24 cellular contexts compared by ENCODE assay signal in the genomic region with DNA sequence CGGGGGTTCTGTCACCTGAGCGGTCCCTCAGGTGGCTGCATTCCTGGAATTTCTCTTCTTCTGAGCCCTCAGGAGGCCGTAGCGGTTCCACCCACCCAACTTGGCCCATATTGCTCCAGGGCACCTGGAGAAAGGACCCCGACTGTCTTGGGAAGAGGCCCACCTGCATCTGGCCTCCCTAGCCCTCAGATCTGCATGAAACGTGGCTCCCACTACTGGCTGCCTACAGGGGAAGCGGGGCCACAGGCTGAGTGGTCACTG. TPM values are rescaled to one million over a fixed set of nuclear protein-coding genes. Genes with fewer than 3 reads are reported as not detected.
A peak's percentile ranks its signal among the peaks of the same experiment; 100 is the strongest.
DNase-seq lines count a peak whose midpoint lies in the region; ATAC-seq and TF ChIP-seq lines count a peak whose summit lies in the region.
"Had no signal": no experiment of that assay in that cellular context is flagged by ENCODE, and none has a peak within 500 bp of the region (broad histone marks: within the 10 kb centered on the region; RNA-seq: fewer than 3 reads in every experiment).

No MANE protein-coding gene starts in this region.

- no peak overlapping the region for H3K4me3 Mint-ChIP-seq in H9
- no peak overlapping the region for H3K4me3 Mint-ChIP-seq in activated T-helper 1 cell treated with anti-CD3 and anti-CD28 coated beads, Interleukin-12 subunit alpha, Interleukin-12 subunit beta, Interleukin-2, Interleukin-4 antibody, amounts not matched to agents 30 ng/mL and 10 ng/mL and 1 ng/mL, durations not matched to agents 14 hours and 24 hours and 36 hours
- H3K4me3 Mint-ChIP-seq: CD4-positive, CD25-positive, alpha-beta regulatory T cell had no signal

- CTCF ChIA-PET in RWPE1 (lab: Yijun Ruan, JAX) = no interaction called here

- no peak overlapping the region for H3K4ac ChIP-seq in H9 (ENCODE audit: low read depth, low read length)
- H3K4ac ChIP-seq in neuronal stem cell (ENCODE audit: low read length) = no peak overlapping the region

- no peak overlapping the region for H2BK15ac ChIP-seq in H9 (ENCODE audit: low read depth, low read length)
- no peak overlapping the region for H2BK15ac ChIP-seq in neuronal stem cell (ENCODE audit: low read length)

- TF ChIP-seq CTCF in H9 (conservative IDR thresholded peaks at IDR 0.05) (no peak), RWPE1 (conservative IDR thresholded peaks at IDR 0.05; ENCODE audit: low read depth) (no peak)

- H3K14ac ChIP-seq in H9 (ENCODE audit: insufficient read depth, low read length) (no peak overlapping the region), neuronal stem cell (ENCODE audit: low read length) (no peak overlapping the region)

- H4K91ac ChIP-seq in H9 (ENCODE audit: insufficient read length, low read depth, low read length) = no peak overlapping the region
- H4K91ac ChIP-seq in neuronal stem cell (ENCODE audit: low read depth, low read length, poor library complexity) = no peak overlapping the region

- H3K36me3 Mint-ChIP-seq in H9 (ENCODE audit: insufficient read depth in 1 of 3, low read depth in 3 of 3) = no peaks in the 10 kb centered on the region
- H3K36me3 Mint-ChIP-seq in activated T-helper 1 cell treated with anti-CD3 and anti-CD28 coated beads, Interleukin-12 subunit alpha, Interleukin-12 subunit beta, Interleukin-2, Interleukin-4 antibody, amounts not matched to agents 30 ng/mL and 10 ng/mL and 1 ng/mL, durations not matched to agents 14 hours and 24 hours and 36 hours (ENCODE audit: low read depth) = no peaks in the 10 kb centered on the region
- H3K36me3 Mint-ChIP-seq: CD4-positive, CD25-positive, alpha-beta regulatory T cell had no signal

- peak overlapping the region in 8 of 11 experiments; percentile 20 to 84 (median 64); a peak in 14 of 22 replicates for H3K27ac ChIP-seq in BLaER1 treated with 17β-estradiol and CSF1 and Interleukin-3, amounts not matched to agents 10 nM and 100 nM
- H3K27ac ChIP-seq in H9 (ENCODE audit: insufficient read length, low read depth, low read length) = no peak overlapping the region
- H3K27ac ChIP-seq in RWPE1 = peak overlapping the region; percentile 73; the same call in 1 of the 2 replicates
- no peak overlapping the region for H3K27ac ChIP-seq in neuronal stem cell (replicated peaks; ENCODE audit: low read length)
- H3K27ac ChIP-seq in substantia nigra (ENCODE audit: low read depth, low read length, poor library complexity, severe bottlenecking) = no peak overlapping the region
- H3K27ac ChIP-seq: KMS-11 had no signal

- no peak overlapping the region for H3K4me3 ChIP-seq in BLaER1 treated with 17β-estradiol and CSF1 and Interleukin-3, amounts not matched to agents 10 nM and 100 nM
- H3K4me3 ChIP-seq in neuronal stem cell (ENCODE audit: low read length in 2 of 2) = no peak overlapping the region

- peaks cover 11 to 21% of the 10 kb centered on the region in 2 experiments; a peak in 3 of 4 replicates for H3K4me1 Mint-ChIP-seq in H9
- no peaks in the 10 kb centered on the region for H3K4me1 Mint-ChIP-seq in activated T-helper 1 cell treated with anti-CD3 and anti-CD28 coated beads, Interleukin-12 subunit alpha, Interleukin-12 subunit beta, Interleukin-2, Interleukin-4 antibody, amounts not matched to agents 30 ng/mL and 10 ng/mL and 1 ng/mL, durations not matched to agents 14 hours and 24 hours and 36 hours (ENCODE audit: low read depth)
- H3K4me1 Mint-ChIP-seq: CD4-positive, CD25-positive, alpha-beta regulatory T cell had no signal

- H3K9me3 ChIP-seq in BLaER1 treated with 17β-estradiol and CSF1 and Interleukin-3, amounts not matched to agents 10 nM and 100 nM (replicated peaks in 1 of 11) = no peaks in the 10 kb centered on the region
- H3K9me3 ChIP-seq in H9 (ENCODE audit: control insufficient read depth, low read depth, low read length) (no peaks in the 10 kb centered on the region), neuronal stem cell (replicated peaks in 1 of 2; ENCODE audit: control insufficient read depth in 2 of 2, insufficient read depth in 1 of 2, low read depth in 1 of 2, low read length in 2 of 2) (no peaks in the 10 kb centered on the region)
- H3K9me3 ChIP-seq: Caco-2 had no signal

- H3K27ac Mint-ChIP-seq in H9 = no peak overlapping the region
- no peak overlapping the region for H3K27ac Mint-ChIP-seq in activated T-helper 1 cell treated with anti-CD3 and anti-CD28 coated beads, Interleukin-12 subunit alpha, Interleukin-12 subunit beta, Interleukin-2, Interleukin-4 antibody, amounts not matched to agents 30 ng/mL and 10 ng/mL and 1 ng/mL, durations not matched to agents 14 hours and 24 hours and 36 hours
- H3K27ac Mint-ChIP-seq: CD4-positive, CD25-positive, alpha-beta regulatory T cell had no signal

- H2BK120ac ChIP-seq in H9 (ENCODE audit: low read depth, low read length, poor library complexity, severe bottlenecking) (no peak overlapping the region), neuronal stem cell (ENCODE audit: low read depth, low read length) (no peak overlapping the region)

- no peak for ATAC-seq in HG02938 (IDR thresholded peaks at IDR 0.05; ENCODE audit: unreplicated experiment)

- H4K8ac ChIP-seq in H9 (replicated peaks; ENCODE audit: insufficient read length, low read depth, low read length) (no peak overlapping the region), neuronal stem cell (ENCODE audit: low read depth, low read length) (no peak overlapping the region)

- H3K56ac ChIP-seq in H9 (ENCODE audit: insufficient read length, low read depth, low read length) = no peak overlapping the region

- H3K18ac ChIP-seq in H9 (ENCODE audit: insufficient read length, low read depth, low read length) = no peak overlapping the region
- no peak overlapping the region for H3K18ac ChIP-seq in neuronal stem cell (ENCODE audit: low read length)

- peaks cover 0 to 15% (median 0%) of the 10 kb centered on the region in 11 experiments; a peak in 4 of 22 replicates for H3K27me3 ChIP-seq in BLaER1 treated with 17β-estradiol and CSF1 and Interleukin-3, amounts not matched to agents 10 nM and 100 nM
- H3K27me3 ChIP-seq in H9 (ENCODE audit: insufficient read depth, low read length) (no peaks in the 10 kb centered on the region), neuronal stem cell (ENCODE audit: control insufficient read depth in 3 of 3, insufficient read depth in 3 of 3, low read depth in 1 of 3, low read length in 3 of 3) (peaks cover 0 to 12% (median 0%) of the 10 kb centered on the region in 3 experiments)

- no peak overlapping the region for H3T11ph ChIP-seq in H9 (ENCODE audit: low read length)

- H3K79me1 ChIP-seq in H9 (ENCODE audit: insufficient read depth, low read depth, low read length, poor library complexity, severe bottlenecking) (no peaks in the 10 kb centered on the region), neuronal stem cell (ENCODE audit: low read depth, low read length) (no peaks in the 10 kb centered on the region)

- intact Hi-C loops in activated T-helper 1 cell treated with anti-CD3 and anti-CD28 coated beads, Interleukin-12 subunit alpha, Interleukin-12 subunit beta, Interleukin-2, Interleukin-4 antibody, amounts not matched to agents 30 ng/mL and 10 ng/mL and 1 ng/mL, durations not matched to agents 14 hours and 24 hours and 36 hours (cut with micrococcal nuclease) = no loop called here

- H3K27me3 Mint-ChIP-seq in H9 (ENCODE audit: low read depth) = peaks cover 11% of the 10 kb centered on the region
- peaks cover 5% of the 10 kb centered on the region for H3K27me3 Mint-ChIP-seq in activated T-helper 1 cell treated with anti-CD3 and anti-CD28 coated beads, Interleukin-12 subunit alpha, Interleukin-12 subunit beta, Interleukin-2, Interleukin-4 antibody, amounts not matched to agents 30 ng/mL and 10 ng/mL and 1 ng/mL, durations not matched to agents 14 hours and 24 hours and 36 hours (ENCODE audit: insufficient read depth)

- peak; percentile 40 for DNase-seq in H9
- no peak for DNase-seq in RWPE1 (ENCODE audit: low spot score)
- DNase-seq in neuronal stem cell (ENCODE audit: low spot score) = no peak
- DNase-seq in substantia nigra (lab: John Stamatoyannopoulos, UW) = no peak
- no peak for DNase-seq in activated T-helper 1 cell treated with anti-CD3 and anti-CD28 coated beads, Interleukin-12 subunit alpha, Interleukin-12 subunit beta, Interleukin-2, Interleukin-4 antibody, amounts not matched to agents 30 ng/mL and 10 ng/mL and 1 ng/mL, durations not matched to agents 14 hours and 24 hours and 36 hours (ENCODE audit: low spot score)
- DNase-seq in activated naive CD4-positive, alpha-beta T cell (lab: John Stamatoyannopoulos, UW) = no peak
- DNase-seq: Caco-2; CD4-positive, CD25-positive, alpha-beta regulatory T cell; DMS 273 treated with DMSO at 0.1 percent for 48 hours; DND-41; NCI-H1105; NCI-H146; NCI-H2029; NCI-H226; NCI-H510A treated with DMSO at 0.1 percent for 48 hours; NCI-H748 treated with DMSO at 0.1 percent for 48 hours; Right ventricle myocardium superior had no signal

- peaks cover 0 to 17% (median 3%) of the 10 kb centered on the region in 11 experiments; a peak in 10 of 22 replicates for H4K20me1 ChIP-seq in BLaER1 treated with 17β-estradiol and CSF1 and Interleukin-3, amounts not matched to agents 10 nM and 100 nM
- H4K20me1 ChIP-seq in H9 (ENCODE audit: control insufficient read depth, insufficient read depth, insufficient read length) = no peaks in the 10 kb centered on the region

- H2AFZ ChIP-seq in H9 (ENCODE audit: low read length) = no peak overlapping the region
- no peak overlapping the region for H2AFZ ChIP-seq in neuronal stem cell (ENCODE audit: low read length)

- H3K9me3 Mint-ChIP-seq in H9 = no peaks in the 10 kb centered on the region
- no peaks in the 10 kb centered on the region for H3K9me3 Mint-ChIP-seq in activated T-helper 1 cell treated with anti-CD3 and anti-CD28 coated beads, Interleukin-12 subunit alpha, Interleukin-12 subunit beta, Interleukin-2, Interleukin-4 antibody, amounts not matched to agents 30 ng/mL and 10 ng/mL and 1 ng/mL, durations not matched to agents 14 hours and 24 hours and 36 hours
- H3K9me3 Mint-ChIP-seq: CD4-positive, CD25-positive, alpha-beta regulatory T cell had no signal

- H3K4me2 ChIP-seq in BLaER1 treated with 17β-estradiol and CSF1 and Interleukin-3, amounts not matched to agents 10 nM and 100 nM = peak overlapping the region in 9 of 11 experiments; percentile 54 to 90 (median 79); a peak in 15 of 22 replicates
- H3K4me2 ChIP-seq in H9 (ENCODE audit: insufficient read depth, insufficient read length, low read length) (no peak overlapping the region), neuronal stem cell (ENCODE audit: insufficient read depth, low read length, poor library complexity, severe bottlenecking) (no peak overlapping the region)
- H3K4me2 ChIP-seq: KMS-11 had no signal

- no peak overlapping the region for H2BK5ac ChIP-seq in H9 (ENCODE audit: insufficient read length, low read length)
- H2BK5ac ChIP-seq in neuronal stem cell (ENCODE audit: low read length) = no peak overlapping the region

- no peaks in the 10 kb centered on the region for H3K23me2 ChIP-seq in H9 (ENCODE audit: insufficient read length, low read depth, low read length, poor library complexity, severe bottlenecking)

- H3K23ac ChIP-seq in H9 (ENCODE audit: insufficient read length, low read depth, low read length) (no peak overlapping the region), neuronal stem cell (ENCODE audit: low read depth, low read length, poor library complexity) (peak overlapping the region; percentile 75)

- no peaks in the 10 kb centered on the region for H3K79me2 ChIP-seq in H9 (ENCODE audit: insufficient read depth, low read length)

- H3K9ac ChIP-seq in BLaER1 treated with 17β-estradiol and CSF1 and Interleukin-3, amounts not matched to agents 10 nM and 100 nM = peak overlapping the region in 4 of 11 experiments; percentile 33 to 61 (median 56); a peak in 8 of 22 replicates
- H3K9ac ChIP-seq in H9 (ENCODE audit: extremely low read depth, insufficient read length, low read length) = no peak overlapping the region
- H3K9ac ChIP-seq in neuronal stem cell (ENCODE audit: low read depth, low read length, poor library complexity) = no peak overlapping the region
- H3K9ac ChIP-seq: KMS-11 had no signal

- no peak overlapping the region for H2BK12ac ChIP-seq in H9 (ENCODE audit: insufficient read length, low read depth, low read length)
- H2BK12ac ChIP-seq in neuronal stem cell (ENCODE audit: low read length) = no peak overlapping the region

- peaks cover 30 to 89% (median 48%) of the 10 kb centered on the region in 10 experiments for H3K4me1 ChIP-seq in BLaER1 treated with 17β-estradiol and CSF1 and Interleukin-3, amounts not matched to agents 10 nM and 100 nM
- H3K4me1 ChIP-seq in H9 (ENCODE audit: insufficient read depth, low read length) = no peaks in the 10 kb centered on the region
- H3K4me1 ChIP-seq in neuronal stem cell (ENCODE audit: control insufficient read depth in 2 of 2, insufficient read depth in 1 of 2, low read depth in 1 of 2, low read length in 2 of 2) = peaks cover 11 to 12% of the 10 kb centered on the region in 2 donors

- WGBS in H9 (ENCODE audit: extremely low coverage, insufficient read length, low lambda C conversion rate) = no CpG with 5 or more reads among the region's 7 CpGs
- no CpG with 5 or more reads among the region's 7 CpGs for WGBS in neuronal stem cell (ENCODE audit: extremely low coverage in 2 of 2, insufficient read length in 2 of 2, insufficient replicate concordance in 1 of 2), 2 donors

- no peak overlapping the region for H4K5ac ChIP-seq in H9 (ENCODE audit: insufficient read length, low read depth, low read length)

- POLR2A ChIA-PET in RWPE1 (lab: Yijun Ruan, JAX; ENCODE audit: low non-redundant PET) = no interaction called here

- no peaks in the 10 kb centered on the region for H3K36me3 ChIP-seq in BLaER1 treated with 17β-estradiol and CSF1 and Interleukin-3, amounts not matched to agents 10 nM and 100 nM
- no peaks in the 10 kb centered on the region for H3K36me3 ChIP-seq in neuronal stem cell (replicated peaks in 1 of 2; ENCODE audit: control insufficient read depth in 2 of 2, insufficient read depth in 2 of 2, low read length in 2 of 2)

- no peak overlapping the region for H2BK20ac ChIP-seq in H9 (ENCODE audit: low read depth, low read length, poor library complexity, severe bottlenecking)

- H2AK5ac ChIP-seq in H9 (ENCODE audit: insufficient read length, low read length) (no peak overlapping the region), neuronal stem cell (ENCODE audit: low read depth, low read length) (no peak overlapping the region)

RNA-seq across cellular contexts. Expression of a gene that starts 9.9 kb away (rescaled TPM):
- 3.5 and 3.6 TPM in 2 replicates for total RNA-seq in H9 (2021)
- polyA plus RNA-seq in neuronal stem cell (2013, experiment 1 of 2) = 3.5 TPM
- polyA plus RNA-seq in neuronal stem cell (2013, experiment 2 of 2) = 3.5 TPM
- 0.44 and 0.67 TPM in 2 replicates for total RNA-seq in activated T-helper 1 cell treated with anti-CD3 and anti-CD28 coated beads, Interleukin-12 subunit alpha, Interleukin-12 subunit beta, Interleukin-2, Interleukin-4 antibody, amounts not matched to agents 30 ng/mL and 10 ng/mL and 1 ng/mL, durations not matched to agents 14 hours and 24 hours and 36 hours
- total RNA-seq: G401, SK-MEL-5 had no signal

RNA-seq across cellular contexts. Expression of a gene that starts 48.4 kb away (rescaled TPM):
- total RNA-seq in H9 (2021) = 0.28 TPM in 1 of 2 replicates, not detected in the other
- 0.35 TPM for polyA plus RNA-seq in neuronal stem cell (2013, experiment 1 of 2)
- polyA plus RNA-seq in neuronal stem cell (2013, experiment 2 of 2) = 0.19 TPM
- total RNA-seq in activated T-helper 1 cell treated with anti-CD3 and anti-CD28 coated beads, Interleukin-12 subunit alpha, Interleukin-12 subunit beta, Interleukin-2, Interleukin-4 antibody, amounts not matched to agents 30 ng/mL and 10 ng/mL and 1 ng/mL, durations not matched to agents 14 hours and 24 hours and 36 hours = 0.10 TPM in 1 of 2 replicates, not detected in the other
- total RNA-seq: A172; CD4-positive, CD25-positive, alpha-beta regulatory T cell; G401; H4 had no signal
- polyA plus RNA-seq: CD4-positive, CD25-positive, alpha-beta regulatory T cell had no signal

Comparison
In these comparisons a context has a peak if more than half of its experiments do, and no peak if none do; other contexts are left out.
1. H3K27ac ChIP-seq: peak in BLaER1 treated with 17β-estradiol and CSF1 and Interleukin-3, amounts not matched to agents 10 nM and 100 nM (8 of 11) and RWPE1 (single experiment); none in H9 (single experiment), neuronal stem cell (single experiment) and substantia nigra (single experiment).
2. H3K4me2 ChIP-seq: peak in BLaER1 treated with 17β-estradiol and CSF1 and Interleukin-3, amounts not matched to agents 10 nM and 100 nM (9 of 11); none in H9 (single experiment) and neuronal stem cell (single experiment).